In genomic region chr21:38486705-38487104, GRCh38 we compare ENCODE assay signal across 15 cellular contexts. TPM values are rescaled to one million over a fixed set of nuclear protein-coding genes. Genes with fewer than 3 reads are reported as not detected.
A peak's percentile ranks its signal among the peaks of the same experiment; 100 is the strongest.
DNase-seq lines count a peak whose midpoint lies in the region; ATAC-seq, FAIRE-seq and TF ChIP-seq lines count a peak whose summit lies in the region.
"Had no signal": no experiment of that assay in that cellular context is flagged by ENCODE, and none has a peak within 500 bp of the region (broad histone marks: within the 10 kb centered on the region; RNA-seq: fewer than 3 reads in every experiment).

No MANE protein-coding gene starts in this region.

- H3K4me3 ChIP-seq in heart left ventricle (no peak overlapping the region), right cardiac atrium (ENCODE audit: low read length) (no peak overlapping the region), SK-N-SH (ENCODE audit: low read depth in 2 of 2, low read length in 1 of 2) (no peak overlapping the region), thoracic aorta (no peak overlapping the region)
- H3K4me3 ChIP-seq: K562, sigmoid colon, upper lobe of left lung had no signal

- POLR2A ChIA-PET in SK-N-SH (lab: Yijun Ruan, JAX): no interaction called here

- peak overlapping the region; percentile 9; the same call in 1 of the 2 replicates for H2AFZ ChIP-seq in SK-N-SH (ENCODE audit: low read depth)

- ATAC-seq in heart left ventricle: peak; percentile 20 to 53 (median 42)
- no peak for ATAC-seq in right cardiac atrium
- peak; percentile 73 for ATAC-seq in esophagus mucosa
- ATAC-seq in thoracic aorta (ENCODE audit: insufficient number of reproducible peaks, low FRiP score, low read depth): no peak
- no peak for ATAC-seq in HG03439 (IDR thresholded peaks at IDR 0.05; ENCODE audit: unreplicated experiment)
- ATAC-seq: activated CD8-positive, alpha-beta T cell treated with anti-CD3 and anti-CD28 coated beads, Interleukin-2, amount 10 ng/mL, durations not matched to agents 7 days and 5 days; K562 had no signal

- no peak for TF ChIP-seq EP300 in SK-N-SH (IDR thresholded peaks at IDR 0.05; ENCODE audit: borderline replicate concordance in 1 of 2, low read depth in 1 of 2, low read length in 1 of 2)

- H3K9me3 ChIP-seq in heart left ventricle: no peaks in the 10 kb centered on the region
- H3K9me3 ChIP-seq in right cardiac atrium (ENCODE audit: control insufficient read depth, low read length): no peaks in the 10 kb centered on the region
- no peaks in the 10 kb centered on the region for H3K9me3 ChIP-seq in SK-N-SH
- H3K9me3 ChIP-seq in thoracic aorta: no peaks in the 10 kb centered on the region
- H3K9me3 ChIP-seq: sigmoid colon, upper lobe of left lung had no signal

- peaks cover 11% of the 10 kb centered on the region for H3F3A ChIP-seq in SK-N-SH (replicated peaks; ENCODE audit: insufficient read depth)

- no peak for TF ChIP-seq POLR2A in heart left ventricle (IDR thresholded peaks at IDR 0.05)

- peak overlapping the region; percentile 46 for H3K9ac ChIP-seq in SK-N-SH

- FAIRE-seq in frontal cortex (lab: Jason Lieb, UNC): no peak
- FAIRE-seq: K562, TTC549 had no signal

- H4K20me1 ChIP-seq in SK-N-SH (ENCODE audit: insufficient read depth): no peaks in the 10 kb centered on the region

- intact Hi-C loops in heart left ventricle (cut with DNase I) (no loop called here), right cardiac atrium (cut with DNase I) (no loop called here)

- H3K36me3 ChIP-seq in heart left ventricle (no peaks in the 10 kb centered on the region), SK-N-SH (replicated peaks in 1 of 2; ENCODE audit: control insufficient read depth in 1 of 2, insufficient read depth in 2 of 2, low read length in 1 of 2) (no peaks in the 10 kb centered on the region), thoracic aorta (no peaks in the 10 kb centered on the region)
- H3K36me3 ChIP-seq: sigmoid colon, upper lobe of left lung had no signal

- no peak for TF ChIP-seq RAD21 in SK-N-SH (IDR thresholded peaks at IDR 0.05; ENCODE audit: low read length)

- H3K27ac ChIP-seq in heart left ventricle (peak overlapping the region in 7 of 12 donors; percentile 2 to 66 (median 47)), right cardiac atrium (ENCODE audit: low read length) (no peak overlapping the region), SK-N-SH (ENCODE audit: low read depth in 2 of 2, low read length in 1 of 2) (peak overlapping the region in 1 of 2 experiments; percentile 58; a peak in 2 of 4 replicates), thoracic aorta (peak overlapping the region; percentile 78 to 80)
- H3K27ac ChIP-seq: sigmoid colon had no signal

- CTCF ChIA-PET in SK-N-SH (lab: Yijun Ruan, JAX): no interaction called here

- TF ChIP-seq CTCF in heart left ventricle (IDR thresholded peaks at IDR 0.05) (no peak), SK-N-SH (IDR thresholded peaks at IDR 0.05) (no peak), thoracic aorta (IDR thresholded peaks at IDR 0.05) (no peak)

- H3K27me3 ChIP-seq in heart left ventricle (no peaks in the 10 kb centered on the region), right cardiac atrium (ENCODE audit: control insufficient read depth, insufficient read depth) (no peaks in the 10 kb centered on the region), SK-N-SH (ENCODE audit: insufficient read depth) (no peaks in the 10 kb centered on the region), thoracic aorta (replicated peaks; ENCODE audit: insufficient read depth) (no peaks in the 10 kb centered on the region)
- H3K27me3 ChIP-seq: sigmoid colon, upper lobe of left lung had no signal

- H3K4me2 ChIP-seq in SK-N-SH: no peak overlapping the region

- H3K79me2 ChIP-seq in SK-N-SH (ENCODE audit: insufficient read depth): no peaks in the 10 kb centered on the region

- DNase-seq in heart left ventricle: no peak
- DNase-seq in right cardiac atrium: no peak
- DNase-seq in SK-N-SH: no peak
- no peak for DNase-seq in thoracic aorta (ENCODE audit: low spot score)
- no peak for DNase-seq in superior temporal gyrus (ENCODE audit: extremely low spot score)
- no peak for DNase-seq in frontal cortex (ENCODE audit: low spot score in 2 of 2)
- DNase-seq: activated CD8-positive, alpha-beta T cell treated with anti-CD3 and anti-CD28 coated beads, Interleukin-2, amount 10 ng/mL, durations not matched to agents 7 days and 5 days; NCI-H187; sigmoid colon had no signal

- H3K9me2 ChIP-seq in SK-N-SH: no peaks in the 10 kb centered on the region

- H3K4me1 ChIP-seq in heart left ventricle (peaks cover 2 to 59% (median 25%) of the 10 kb centered on the region in 12 donors), right cardiac atrium (ENCODE audit: control insufficient read depth, insufficient read depth, low read length) (peaks cover 6% of the 10 kb centered on the region), SK-N-SH (ENCODE audit: control insufficient read depth in 1 of 2, insufficient read depth in 2 of 2, low read depth in 1 of 2, low read length in 1 of 2) (peaks cover 0 to 4% of the 10 kb centered on the region in 2 experiments; a peak in 1 of 4 replicates), thoracic aorta (ENCODE audit: control insufficient read depth in 1 of 2, low read depth in 2 of 2) (peaks cover 45 to 81% of the 10 kb centered on the region in 2 donors)

- WGBS in heart left ventricle, 4 donors: 46 to 54% (median 49%) methylated on average over 6 of the region's 6 CpGs
- 50% methylated on average over 6 of the region's 6 CpGs for WGBS in right cardiac atrium
- WGBS in SK-N-SH (ENCODE audit: low lambda C conversion rate): 88% methylated on average over 6 of the region's 6 CpGs

TF ChIP-seq in SK-N-SH, 30 proteins besides CTCF, POLR2A, EP300 and RAD21:
- TF ChIP-seq TEAD4 (IDR thresholded peaks at IDR 0.05; ENCODE audit: borderline replicate concordance, insufficient read depth) (no peak), RCOR1 (IDR thresholded peaks at IDR 0.05; ENCODE audit: low read length) (no peak), CHD2 (IDR thresholded peaks at IDR 0.05; ENCODE audit: low read length, partially characterized antibody) (no peak), NRF1 (IDR thresholded peaks at IDR 0.05; ENCODE audit: low read depth, low read length) (no peak), YY1 (IDR thresholded peaks at IDR 0.05; ENCODE audit: low read depth) (no peak), SIN3A (IDR thresholded peaks at IDR 0.05; ENCODE audit: borderline replicate concordance, low read depth, low read length) (no peak), MEF2A (IDR thresholded peaks at IDR 0.05; ENCODE audit: borderline replicate concordance, low read depth) (no peak), MXI1 (IDR thresholded peaks at IDR 0.05; ENCODE audit: low read depth, low read length) (no peak), JUND (IDR thresholded peaks at IDR 0.05) (no peak), FOXM1 (IDR thresholded peaks at IDR 0.05; ENCODE audit: low read depth) (no peak)

RNA-seq across cellular contexts. Expression of gene ERG, which starts 11.6 kb away (rescaled TPM):
- total RNA-seq in heart left ventricle: 10 to 100 TPM; 11.6 to 37.9 (median 15.8) TPM
- polyA plus RNA-seq in heart left ventricle: 10 to 100 TPM in 1 of 2 donors, 1 to 10 TPM in 1; 5.9 to 11.7 TPM
- 10 to 100 TPM; 10.7 to 20.1 (median 17.9) TPM for total RNA-seq in right cardiac atrium
- 6.6 TPM for polyA plus RNA-seq in right cardiac atrium
- 0.05 TPM in 1 of 2 replicates, not detected in the other for polyA plus RNA-seq in SK-N-SH (2012; rRNA removed)
- polyA plus RNA-seq in SK-N-SH (2012; cell fraction: cytosol; rRNA removed): 0.03 TPM in 1 of 2 replicates, not detected in the other
- polyA plus RNA-seq in SK-N-SH (2012; cell fraction: nucleus; rRNA removed): 0.01 and 0.04 TPM in 2 replicates
- 5.1 TPM for total RNA-seq in esophagus mucosa
- total RNA-seq in thoracic aorta: 100 to 1,000 TPM in 1 of 2 donors, 10 to 100 TPM in 1; 40.2 to 177 TPM
- 0.82 TPM for total RNA-seq in frontal cortex
- total RNA-seq: activated CD8-positive, alpha-beta T cell treated with anti-CD3 and anti-CD28 coated beads, Interleukin-2, amount 10 ng/mL, durations not matched to agents 7 days and 5 days; K562 had no signal
- polyA plus RNA-seq: neural cell had no signal

Comparison
In these comparisons a context has a peak if more than half of its experiments do, and no peak if none do; other contexts are left out.
1. ATAC-seq: peak in heart left ventricle (4 of 4) and esophagus mucosa (single experiment); none in right cardiac atrium (0 of 2), thoracic aorta (single experiment) and HG03439 (single experiment).